In the genomic region with DNA sequence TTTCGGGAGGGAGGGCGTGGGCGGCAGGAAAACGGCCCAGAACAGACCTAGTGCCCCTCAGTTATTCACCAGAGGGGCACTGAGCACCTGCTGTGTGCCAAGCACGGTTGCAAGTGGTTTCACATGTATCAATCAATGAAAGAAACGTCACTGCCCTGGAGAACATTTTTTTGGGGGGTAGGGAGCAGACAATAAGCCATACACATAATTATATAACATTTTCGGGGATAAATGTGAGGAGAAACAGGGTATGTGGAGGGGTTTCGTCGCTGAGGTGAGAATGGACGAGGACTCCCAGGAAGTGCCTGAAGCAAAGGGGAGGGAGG, we compare ENCODE assay signal across 8 cellular contexts. TPM values are rescaled to one million over a fixed set of nuclear protein-coding genes. Genes with fewer than 3 reads are reported as not detected.
DNase-seq lines count a peak whose midpoint lies in the region; ATAC-seq and TF ChIP-seq lines count a peak whose summit lies in the region.

No MANE protein-coding gene starts in this region.

- H3K4me3 Mint-ChIP-seq in glutamatergic neuron (ENCODE audit: unreplicated experiment) = no peak overlapping the region
- peak overlapping the region; percentile 67 to 82 for H3K4me3 Mint-ChIP-seq in stimulated activated naive B cell treated with anti-CD40 and anti-IgM and Interleukin-4, amounts not matched to agents 10 μg/mL and 1 μg/mL and 100 μg/mL, for 72 hours

- CTCF ChIA-PET in SK-N-SH (lab: Yijun Ruan, JAX) = interaction anchor here (0.6 to 1.9 kb wide), 11 partner anchors 10 to 763 kb away, joined by 3 to 8 read pairs (median 4); a partner anchor contains a TSS

- H3K27me3 Mint-ChIP-seq in glutamatergic neuron (ENCODE audit: unreplicated experiment) = peaks cover 3% of the 10 kb centered on the region
- no peaks in the 10 kb centered on the region for H3K27me3 Mint-ChIP-seq in stimulated activated naive B cell treated with anti-CD40 and anti-IgM and Interleukin-4, amounts not matched to agents 10 μg/mL and 1 μg/mL and 100 μg/mL, for 72 hours

- no peaks in the 10 kb centered on the region for H3K27me3 ChIP-seq in SK-N-SH (ENCODE audit: insufficient read depth)

- H3K79me2 ChIP-seq in SK-N-SH (ENCODE audit: insufficient read depth) = no peaks in the 10 kb centered on the region

- H3K36me3 Mint-ChIP-seq in glutamatergic neuron (ENCODE audit: unreplicated experiment) = peaks cover 2% of the 10 kb centered on the region
- peaks cover 14 to 15% of the 10 kb centered on the region in 2 donors for H3K36me3 Mint-ChIP-seq in stimulated activated naive B cell treated with anti-CD40 and anti-IgM and Interleukin-4, amounts not matched to agents 10 μg/mL and 1 μg/mL and 100 μg/mL, for 72 hours

- H3K27ac ChIP-seq in SK-N-SH (ENCODE audit: low read depth in 2 of 2, low read length in 1 of 2) (no peak overlapping the region), VCaP (no peak overlapping the region)

- ATAC-seq in SK-N-SH treated with all-trans-retinoic acid at 6 μM for 48 hours = no peak
- no peak for ATAC-seq in stimulated activated naive B cell treated with anti-CD40 and anti-IgM and Interleukin-4, amounts not matched to agents 10 μg/mL and 1 μg/mL and 100 μg/mL, for 72 hours (replicated peaks)
- no peak for ATAC-seq in HG02938 (IDR thresholded peaks at IDR 0.05; ENCODE audit: unreplicated experiment)

- no peaks in the 10 kb centered on the region for H4K20me1 ChIP-seq in SK-N-SH (ENCODE audit: insufficient read depth)

- TF ChIP-seq RAD21 in SK-N-SH (IDR thresholded peaks at IDR 0.05; ENCODE audit: low read length) = no peak

- peaks cover 14 to 23% of the 10 kb centered on the region in 2 experiments for H3K36me3 ChIP-seq in SK-N-SH (replicated peaks in 1 of 2; ENCODE audit: control insufficient read depth in 1 of 2, insufficient read depth in 2 of 2, low read length in 1 of 2)

- no peaks in the 10 kb centered on the region; a peak in 1 of 4 replicates for H3K4me1 ChIP-seq in SK-N-SH (ENCODE audit: control insufficient read depth in 1 of 2, insufficient read depth in 2 of 2, low read depth in 1 of 2, low read length in 1 of 2)

- peaks cover 3% of the 10 kb centered on the region for H3K9me3 Mint-ChIP-seq in glutamatergic neuron (ENCODE audit: unreplicated experiment)
- H3K9me3 Mint-ChIP-seq in stimulated activated naive B cell treated with anti-CD40 and anti-IgM and Interleukin-4, amounts not matched to agents 10 μg/mL and 1 μg/mL and 100 μg/mL, for 72 hours = peaks cover 3 to 4% of the 10 kb centered on the region in 2 donors

- TF ChIP-seq EP300 in SK-N-SH (IDR thresholded peaks at IDR 0.05; ENCODE audit: borderline replicate concordance in 1 of 2, low read depth in 1 of 2, low read length in 1 of 2) = no peak

- H3K9ac ChIP-seq in SK-N-SH = no peak overlapping the region

- no peak; the same call in 1 of the 2 replicates for TF ChIP-seq CTCF in SK-N-SH (IDR thresholded peaks at IDR 0.05)
- TF ChIP-seq CTCF in VCaP (conservative IDR thresholded peaks at IDR 0.05) = peak; percentile 25
- peak; percentile 49 for TF ChIP-seq CTCF in glutamatergic neuron (IDR thresholded peaks at IDR 0.05; ENCODE audit: partially characterized antibody, unreplicated experiment)
- no peak for TF ChIP-seq CTCF in foreskin fibroblast (IDR thresholded peaks at IDR 0.05; ENCODE audit: low read depth, low read length)

- no peak overlapping the region for H3K27ac Mint-ChIP-seq in glutamatergic neuron (ENCODE audit: unreplicated experiment)
- H3K27ac Mint-ChIP-seq in stimulated activated naive B cell treated with anti-CD40 and anti-IgM and Interleukin-4, amounts not matched to agents 10 μg/mL and 1 μg/mL and 100 μg/mL, for 72 hours = peak overlapping the region; percentile 31

- DNase-seq in SK-N-SH = no peak
- DNase-seq in glutamatergic neuron = no peak
- no peak for DNase-seq in stimulated activated naive B cell treated with anti-CD40 and anti-IgM and Interleukin-4, amounts not matched to agents 10 μg/mL and 1 μg/mL and 100 μg/mL, for 72 hours
- DNase-seq in NK-92 treated with Interleukin-12 subunit alpha and Interleukin-12 subunit beta, amount 100 ng/mL, for 24 hours (lab: John Stamatoyannopoulos, UW) = no peak
- no peak for DNase-seq in foreskin fibroblast

- H3K4me2 ChIP-seq in SK-N-SH = peak overlapping the region; percentile 78; the same call in 1 of the 2 replicates

- POLR2A ChIA-PET in SK-N-SH (lab: Yijun Ruan, JAX) = interaction anchor here (0.7 to 1.2 kb wide), 2 partner anchors 129 to 329 kb away, joined by 3 to 5 read pairs; a partner anchor contains a TSS

- H3K4me1 Mint-ChIP-seq in glutamatergic neuron (ENCODE audit: low read depth, unreplicated experiment) = no peaks in the 10 kb centered on the region
- H3K4me1 Mint-ChIP-seq in stimulated activated naive B cell treated with anti-CD40 and anti-IgM and Interleukin-4, amounts not matched to agents 10 μg/mL and 1 μg/mL and 100 μg/mL, for 72 hours = peaks cover 7 to 11% of the 10 kb centered on the region in 2 donors

- 0 out of 2 replicates have a peak overlapping the region, but pooled peaks have one; percentile 51 for H2AFZ ChIP-seq in SK-N-SH (ENCODE audit: low read depth)

- no peaks in the 10 kb centered on the region for H3K9me2 ChIP-seq in SK-N-SH

- H3K4me3 ChIP-seq in SK-N-SH (ENCODE audit: low read depth in 2 of 2, low read length in 1 of 2) (peak overlapping the region in 1 of 2 experiments; percentile 71; a peak in 1 of 4 replicates), foreskin fibroblast (ENCODE audit: low read depth in 1 of 2, low read length in 2 of 2) (peak overlapping the region in 1 of 2 donors; percentile 71)

- 62% methylated on average over 10 of the region's 10 CpGs for WGBS in SK-N-SH (ENCODE audit: low lambda C conversion rate)

- no peaks in the 10 kb centered on the region for H3K9me3 ChIP-seq in SK-N-SH

- H3F3A ChIP-seq in SK-N-SH (replicated peaks; ENCODE audit: insufficient read depth) = no peaks in the 10 kb centered on the region

TF ChIP-seq in SK-N-SH, 30 proteins besides CTCF, POLR2A, EP300 and RAD21 (continues in another document):
- TF ChIP-seq SIN3A (IDR thresholded peaks at IDR 0.05; ENCODE audit: borderline replicate concordance, low read depth, low read length) = no peak
- no peak for TF ChIP-seq SMC3 (IDR thresholded peaks at IDR 0.05; ENCODE audit: low read depth, low read length)
- TF ChIP-seq FOXJ3 (CRISPR knock-in tag; IDR thresholded peaks at IDR 0.05) = no peak
- TF ChIP-seq EZH2phosphoT487 (IDR thresholded peaks at IDR 0.05; ENCODE audit: borderline replicate concordance, low read depth) = no peak
- no peak for TF ChIP-seq MEF2A (IDR thresholded peaks at IDR 0.05; ENCODE audit: borderline replicate concordance, low read depth)
- TF ChIP-seq FOSL2 (IDR thresholded peaks at IDR 0.05; ENCODE audit: borderline replicate concordance, low read depth) = no peak
- no peak for TF ChIP-seq GABPA (IDR thresholded peaks at IDR 0.05; ENCODE audit: low read depth)
- TF ChIP-seq NRF1 (IDR thresholded peaks at IDR 0.05; ENCODE audit: low read depth, low read length) = no peak
- TF ChIP-seq MXI1 (IDR thresholded peaks at IDR 0.05; ENCODE audit: low read depth, low read length) = no peak
- no peak for TF ChIP-seq RCOR1 (IDR thresholded peaks at IDR 0.05; ENCODE audit: low read length)

TF ChIP-seq in SK-N-SH treated with all-trans-retinoic acid at 6 μM for 48 hours, 23 proteins besides CTCF, POLR2A, EP300 and RAD21:
- TF ChIP-seq SNAI2 (CRISPR knock-in tag; IDR thresholded peaks at IDR 0.05) (no peak), ZFP3 (CRISPR knock-in tag; IDR thresholded peaks at IDR 0.05) (no peak), ZC3H10 (CRISPR knock-in tag; IDR thresholded peaks at IDR 0.05) (no peak)

RNA-seq across cellular contexts. Expression of a gene that starts 0.4 kb away (rescaled TPM):
- 6.5 and 7.8 TPM in 2 replicates for polyA plus RNA-seq in SK-N-SH (2012; rRNA removed)
- 6.2 and 7.7 TPM in 2 replicates for polyA plus RNA-seq in SK-N-SH (2012; cell fraction: cytosol; rRNA removed)
- 13.1 and 17.1 TPM in 2 replicates for polyA plus RNA-seq in SK-N-SH (2012; cell fraction: nucleus; rRNA removed)
- total RNA-seq in glutamatergic neuron (ENCODE audit: unreplicated experiment) = 20.1 TPM

Comparison
In these comparisons a context has a peak if more than half of its experiments do, and no peak if none do; other contexts are left out.
1. CTCF ChIP-seq: peak in VCaP (single experiment) and glutamatergic neuron (single experiment); none in SK-N-SH (single experiment) and foreskin fibroblast (single experiment).